In the genomic region with DNA sequence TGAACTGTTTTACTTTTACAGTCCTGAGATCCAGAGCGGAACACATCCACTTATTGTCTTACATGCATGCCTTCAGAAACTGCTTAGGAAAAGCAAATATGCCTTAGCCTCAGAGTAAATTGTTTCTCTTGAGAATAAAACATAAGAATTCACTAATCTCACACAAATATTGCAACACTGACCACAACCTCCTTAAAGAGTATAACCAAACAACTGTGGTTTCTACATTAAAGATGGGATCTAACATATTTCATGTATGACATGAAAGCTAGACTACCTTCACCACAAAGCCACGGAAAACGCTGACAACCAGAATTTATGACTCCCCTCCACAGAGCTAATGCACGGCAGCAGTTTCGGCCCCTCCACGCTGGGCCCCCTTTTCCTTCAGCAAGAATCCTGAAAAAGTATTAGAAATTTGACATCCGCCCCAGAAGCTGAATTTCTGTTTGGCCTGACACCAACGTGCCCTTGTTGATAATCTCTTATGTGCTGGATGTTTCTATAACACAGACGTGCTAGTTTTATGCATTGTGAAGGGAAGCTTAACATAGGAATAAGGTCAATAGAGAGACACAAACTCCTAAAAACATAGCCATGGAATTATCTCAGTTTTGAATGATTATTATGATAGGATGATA, we compare ENCODE assay signal across 10 cellular contexts.
DNase-seq lines count a peak whose midpoint lies in the region; ATAC-seq and TF ChIP-seq lines count a peak whose summit lies in the region.
"Had no signal": no experiment of that assay in that cellular context is flagged by ENCODE, and none has a peak within 500 bp of the region (broad histone marks: within the 10 kb centered on the region; RNA-seq: fewer than 3 reads in every experiment).

No MANE protein-coding gene starts in this region.

- no peak for TF ChIP-seq RAD21 in SK-N-SH (IDR thresholded peaks at IDR 0.05; ENCODE audit: low read length)

- CTCF ChIA-PET in SK-N-SH (lab: Yijun Ruan, JAX), result interaction anchor here (1.9 kb wide), 1 partner anchor 42 kb away, joined by 8 read pairs; no protein-coding TSS in a partner anchor

- DNase-seq in SK-N-SH (no peak), NOMO-1 treated with DMSO at 0.1 percent for 48 hours (lab: John Stamatoyannopoulos, UW; ENCODE audit: unreplicated experiment) (peak; percentile 88), dedifferentiated amniotic fluid mesenchymal stem cell (ENCODE audit: extremely low spot score) (peak; percentile 84), left ventricle myocardium superior (no peak)
- DNase-seq in stimulated activated CD8-positive, alpha-beta memory T cell treated with anti-CD3 and anti-CD28 coated beads, Interleukin-4, amount 100 ng/mL, for 48 hours, result peak; percentile 23
- DNase-seq: aorta, MM.1S had no signal

- intact Hi-C loops in left ventricle myocardium superior (cut with micrococcal nuclease), result no loop called here

- H2AFZ ChIP-seq in SK-N-SH (ENCODE audit: low read depth), result no peak overlapping the region

- TF ChIP-seq CTCF in SK-N-SH (IDR thresholded peaks at IDR 0.05), result no peak

- H3K9me3 ChIP-seq in SK-N-SH, result no peaks in the 10 kb centered on the region

- no peaks in the 10 kb centered on the region for H3K9me2 ChIP-seq in SK-N-SH

- peak overlapping the region in 1 of 2 experiments; percentile 47; a peak in 2 of 4 replicates for H3K27ac ChIP-seq in SK-N-SH (ENCODE audit: low read depth in 2 of 2, low read length in 1 of 2)

- POLR2A ChIA-PET in SK-N-SH (lab: Yijun Ruan, JAX), result no interaction called here

- no peak overlapping the region for H3K9ac ChIP-seq in SK-N-SH

- 83% methylated on average over 9 of the region's 9 CpGs for WGBS in SK-N-SH (ENCODE audit: low lambda C conversion rate)

- H3K4me3 ChIP-seq in SK-N-SH (ENCODE audit: low read depth in 2 of 2, low read length in 1 of 2), result no peak overlapping the region

- H3K4me2 ChIP-seq in SK-N-SH, result no peak overlapping the region

- no peaks in the 10 kb centered on the region for H3K27me3 ChIP-seq in SK-N-SH (ENCODE audit: insufficient read depth)

- TF ChIP-seq EP300 in SK-N-SH (IDR thresholded peaks at IDR 0.05; ENCODE audit: borderline replicate concordance in 1 of 2, low read depth in 1 of 2, low read length in 1 of 2), result no peak

- peaks cover 14% of the 10 kb centered on the region for H3F3A ChIP-seq in SK-N-SH (replicated peaks; ENCODE audit: insufficient read depth)

- H3K36me3 ChIP-seq in SK-N-SH (replicated peaks in 1 of 2; ENCODE audit: control insufficient read depth in 1 of 2, insufficient read depth in 2 of 2, low read length in 1 of 2), result peaks cover 23 to 73% of the 10 kb centered on the region in 2 experiments

- ATAC-seq in SK-N-SH treated with all-trans-retinoic acid at 6 μM for 48 hours (no peak), left ventricle myocardium superior (no peak), GM21360 (IDR thresholded peaks at IDR 0.05; ENCODE audit: unreplicated experiment) (no peak), GM19328 (IDR thresholded peaks at IDR 0.05; ENCODE audit: unreplicated experiment) (no peak)

- H4K20me1 ChIP-seq in SK-N-SH (ENCODE audit: insufficient read depth), result no peaks in the 10 kb centered on the region

- H3K79me2 ChIP-seq in SK-N-SH (ENCODE audit: insufficient read depth), result no peaks in the 10 kb centered on the region

- H3K4me1 ChIP-seq in SK-N-SH (ENCODE audit: control insufficient read depth in 1 of 2, insufficient read depth in 2 of 2, low read depth in 1 of 2, low read length in 1 of 2), result peaks cover 0 to 3% of the 10 kb centered on the region in 2 experiments; a peak in 1 of 4 replicates

TF ChIP-seq in SK-N-SH, 30 proteins besides CTCF, POLR2A, EP300 and RAD21:
- TF ChIP-seq ELF1 (IDR thresholded peaks at IDR 0.05), result no peak
- TF ChIP-seq TCF12 (IDR thresholded peaks at IDR 0.05), result peak; percentile 18; the same call in 1 of the 2 replicates
- TF ChIP-seq, protein P1, sequence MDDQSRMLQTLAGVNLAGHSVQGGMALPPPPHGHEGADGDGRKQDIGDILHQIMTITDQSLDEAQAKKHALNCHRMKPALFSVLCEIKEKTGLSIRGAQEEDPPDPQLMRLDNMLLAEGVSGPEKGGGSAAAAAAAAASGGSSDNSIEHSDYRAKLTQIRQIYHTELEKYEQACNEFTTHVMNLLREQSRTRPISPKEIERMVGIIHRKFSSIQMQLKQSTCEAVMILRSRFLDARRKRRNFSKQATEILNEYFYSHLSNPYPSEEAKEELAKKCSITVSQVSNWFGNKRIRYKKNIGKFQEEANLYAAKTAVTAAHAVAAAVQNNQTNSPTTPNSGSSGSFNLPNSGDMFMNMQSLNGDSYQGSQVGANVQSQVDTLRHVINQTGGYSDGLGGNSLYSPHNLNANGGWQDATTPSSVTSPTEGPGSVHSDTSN (IDR thresholded peaks at IDR 0.05), result peak; percentile 15; the same call in 1 of the 2 replicates
- TF ChIP-seq NFIC (IDR thresholded peaks at IDR 0.05; ENCODE audit: borderline replicate concordance), result no peak
- no peak for TF ChIP-seq RXRA (IDR thresholded peaks at IDR 0.05; ENCODE audit: borderline replicate concordance, low read depth)

TF ChIP-seq in SK-N-SH treated with all-trans-retinoic acid at 6 μM for 48 hours, 23 proteins besides CTCF, POLR2A, EP300 and RAD21 (continues in another document):
- TF ChIP-seq ARNTL (CRISPR knock-in tag; IDR thresholded peaks at IDR 0.05; ENCODE audit: borderline replicate concordance, low read depth) (no peak), OSR1 (CRISPR knock-in tag; IDR thresholded peaks at IDR 0.05) (no peak), ZC3H10 (CRISPR knock-in tag; IDR thresholded peaks at IDR 0.05) (no peak), PPARA (CRISPR knock-in tag; IDR thresholded peaks at IDR 0.05; ENCODE audit: borderline replicate concordance) (no peak), ZFP3 (CRISPR knock-in tag; IDR thresholded peaks at IDR 0.05) (no peak), SNAI2 (CRISPR knock-in tag; IDR thresholded peaks at IDR 0.05) (no peak), BACH2 (CRISPR knock-in tag; IDR thresholded peaks at IDR 0.05; ENCODE audit: borderline replicate concordance) (no peak), CREB5 (CRISPR knock-in tag; IDR thresholded peaks at IDR 0.05; ENCODE audit: low read depth) (no peak), ZNF8 (CRISPR knock-in tag; IDR thresholded peaks at IDR 0.05) (no peak), ZFP30 (CRISPR knock-in tag; IDR thresholded peaks at IDR 0.05) (no peak), ISL1 (CRISPR knock-in tag; IDR thresholded peaks at IDR 0.05) (no peak), CSDC2 (CRISPR knock-in tag; IDR thresholded peaks at IDR 0.05) (no peak), RARB (CRISPR knock-in tag; IDR thresholded peaks at IDR 0.05) (no peak), GLIS3 (CRISPR knock-in tag; IDR thresholded peaks at IDR 0.05) (no peak), TOX (CRISPR knock-in tag; IDR thresholded peaks at IDR 0.05; ENCODE audit: borderline replicate concordance) (no peak), ZNF70 (CRISPR knock-in tag; IDR thresholded peaks at IDR 0.05) (no peak), TCF4 (CRISPR knock-in tag; IDR thresholded peaks at IDR 0.05; ENCODE audit: borderline replicate concordance) (no peak)
- TF ChIP-seq, protein P2, sequence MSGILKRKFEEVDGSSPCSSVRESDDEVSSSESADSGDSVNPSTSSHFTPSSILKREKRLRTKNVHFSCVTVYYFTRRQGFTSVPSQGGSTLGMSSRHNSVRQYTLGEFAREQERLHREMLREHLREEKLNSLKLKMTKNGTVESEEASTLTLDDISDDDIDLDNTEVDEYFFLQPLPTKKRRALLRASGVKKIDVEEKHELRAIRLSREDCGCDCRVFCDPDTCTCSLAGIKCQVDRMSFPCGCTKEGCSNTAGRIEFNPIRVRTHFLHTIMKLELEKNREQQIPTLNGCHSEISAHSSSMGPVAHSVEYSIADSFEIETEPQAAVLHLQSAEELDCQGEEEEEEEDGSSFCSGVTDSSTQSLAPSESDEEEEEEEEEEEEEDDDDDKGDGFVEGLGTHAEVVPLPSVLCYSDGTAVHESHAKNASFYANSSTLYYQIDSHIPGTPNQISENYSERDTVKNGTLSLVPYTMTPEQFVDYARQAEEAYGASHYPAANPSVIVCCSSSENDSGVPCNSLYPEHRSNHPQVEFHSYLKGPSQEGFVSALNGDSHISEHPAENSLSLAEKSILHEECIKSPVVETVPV (CRISPR knock-in tag; IDR thresholded peaks at IDR 0.05), result no peak
- TF ChIP-seq, protein P3, sequence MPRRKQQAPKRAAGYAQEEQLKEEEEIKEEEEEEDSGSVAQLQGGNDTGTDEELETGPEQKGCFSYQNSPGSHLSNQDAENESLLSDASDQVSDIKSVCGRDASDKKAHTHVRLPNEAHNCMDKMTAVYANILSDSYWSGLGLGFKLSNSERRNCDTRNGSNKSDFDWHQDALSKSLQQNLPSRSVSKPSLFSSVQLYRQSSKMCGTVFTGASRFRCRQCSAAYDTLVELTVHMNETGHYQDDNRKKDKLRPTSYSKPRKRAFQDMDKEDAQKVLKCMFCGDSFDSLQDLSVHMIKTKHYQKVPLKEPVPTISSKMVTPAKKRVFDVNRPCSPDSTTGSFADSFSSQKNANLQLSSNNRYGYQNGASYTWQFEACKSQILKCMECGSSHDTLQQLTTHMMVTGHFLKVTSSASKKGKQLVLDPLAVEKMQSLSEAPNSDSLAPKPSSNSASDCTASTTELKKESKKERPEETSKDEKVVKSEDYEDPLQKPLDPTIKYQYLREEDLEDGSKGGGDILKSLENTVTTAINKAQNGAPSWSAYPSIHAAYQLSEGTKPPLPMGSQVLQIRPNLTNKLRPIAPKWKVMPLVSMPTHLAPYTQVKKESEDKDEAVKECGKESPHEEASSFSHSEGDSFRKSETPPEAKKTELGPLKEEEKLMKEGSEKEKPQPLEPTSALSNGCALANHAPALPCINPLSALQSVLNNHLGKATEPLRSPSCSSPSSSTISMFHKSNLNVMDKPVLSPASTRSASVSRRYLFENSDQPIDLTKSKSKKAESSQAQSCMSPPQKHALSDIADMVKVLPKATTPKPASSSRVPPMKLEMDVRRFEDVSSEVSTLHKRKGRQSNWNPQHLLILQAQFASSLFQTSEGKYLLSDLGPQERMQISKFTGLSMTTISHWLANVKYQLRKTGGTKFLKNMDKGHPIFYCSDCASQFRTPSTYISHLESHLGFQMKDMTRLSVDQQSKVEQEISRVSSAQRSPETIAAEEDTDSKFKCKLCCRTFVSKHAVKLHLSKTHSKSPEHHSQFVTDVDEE (CRISPR knock-in tag; IDR thresholded peaks at IDR 0.05), result no peak

Comparison
In these comparisons a context has a peak if more than half of its experiments do, and no peak if none do; other contexts are left out.
1. DNase-seq: peak in NOMO-1 treated with DMSO at 0.1 percent for 48 hours (single experiment), dedifferentiated amniotic fluid mesenchymal stem cell (single experiment) and stimulated activated CD8-positive, alpha-beta memory T cell treated with anti-CD3 and anti-CD28 coated beads, Interleukin-4, amount 100 ng/mL, for 48 hours (single experiment); none in SK-N-SH (single experiment) and left ventricle myocardium superior (single experiment).